Comparison of ENCODE assay signal across 23 cellular contexts in genomic region chr4:74244049-74244448, GRCh38.
DNase-seq lines count a peak whose midpoint lies in the region; ATAC-seq and TF ChIP-seq lines count a peak whose summit lies in the region.
"Had no signal": no experiment of that assay in that cellular context is flagged by ENCODE, and none has a peak within 500 bp of the region (broad histone marks: within the 10 kb centered on the region; RNA-seq: fewer than 3 reads in every experiment).

No MANE protein-coding gene starts in this region.

- no peak overlapping the region for H3K27ac Mint-ChIP-seq in activated CD8-positive, alpha-beta memory T cell treated with anti-CD3 and anti-CD28 coated beads, Interleukin-2, amount 10 ng/mL, durations not matched to agents 7 days and 5 days
- H3K27ac Mint-ChIP-seq in T-helper 2 cell treated with Interferon-gamma antibody and Interleukin-4, amounts not matched to agents 5 μg/mL and 100 μg/mL, for 36 hours: no peak overlapping the region
- no peak overlapping the region for H3K27ac Mint-ChIP-seq in activated T-helper 17 cell treated with anti-CD3 and anti-CD28 coated beads, Interleukin-2, amount 50 U/mL, for 72 hours

- ATAC-seq in activated CD8-positive, alpha-beta memory T cell treated with anti-CD3 and anti-CD28 coated beads, Interleukin-2, amount 10 ng/mL, durations not matched to agents 7 days and 5 days: peak; percentile 64
- peak; percentile 40 for ATAC-seq in activated T-helper 17 cell treated with anti-CD3 and anti-CD28 coated beads, Interleukin-2, amount 50 U/mL, for 72 hours (replicated peaks)
- peak; percentile 81 for ATAC-seq in stimulated activated naive CD8-positive, alpha-beta T cell treated with anti-CD3 and anti-CD28 coated beads, Interleukin-15, Interleukin-2, amounts not matched to agents 100 U/mL and 50 U/mL, for 24 hours
- ATAC-seq in omental fat pad (ENCODE audit: low FRiP score) (no peak), GM18519 (IDR thresholded peaks at IDR 0.05; ENCODE audit: low FRiP score, unreplicated experiment) (no peak)
- ATAC-seq: A549, PC-3 had no signal

- peaks cover 8% of the 10 kb centered on the region for H3K4me1 Mint-ChIP-seq in activated CD8-positive, alpha-beta memory T cell treated with anti-CD3 and anti-CD28 coated beads, Interleukin-2, amount 10 ng/mL, durations not matched to agents 7 days and 5 days
- peaks cover 9% of the 10 kb centered on the region for H3K4me1 Mint-ChIP-seq in T-helper 2 cell treated with Interferon-gamma antibody and Interleukin-4, amounts not matched to agents 5 μg/mL and 100 μg/mL, for 36 hours (ENCODE audit: low read depth)
- H3K4me1 Mint-ChIP-seq in activated T-helper 17 cell treated with anti-CD3 and anti-CD28 coated beads, Interleukin-2, amount 50 U/mL, for 72 hours: no peaks in the 10 kb centered on the region

- no peak for TF ChIP-seq CTCF in omental fat pad (IDR thresholded peaks at IDR 0.05)

- no peak for DNase-seq in activated CD8-positive, alpha-beta memory T cell treated with anti-CD3 and anti-CD28 coated beads, Interleukin-2, amount 10 ng/mL, durations not matched to agents 7 days and 5 days
- DNase-seq in activated CD8-positive, alpha-beta memory T cell treated with anti-CD3 and anti-CD28 coated beads, Interleukin-2, amount 50 U/mL, for 48 hours: no peak
- peak; percentile 11 for DNase-seq in T-helper 2 cell treated with Interferon-gamma antibody and Interleukin-4, amounts not matched to agents 5 μg/mL and 100 μg/mL, for 36 hours (ENCODE audit: low spot score)
- no peak for DNase-seq in stimulated activated naive CD8-positive, alpha-beta T cell treated with anti-CD3 and anti-CD28 coated beads, Interleukin-15, Interleukin-2, amounts not matched to agents 100 U/mL and 50 U/mL, for 24 hours
- no peak for DNase-seq in AG20443 (ENCODE audit: low spot score)
- no peak for DNase-seq in omental fat pad (ENCODE audit: low spot score)
- DNase-seq: BE2C, COR-L47, DMS 273 treated with DMSO at 0.1 percent for 48 hours, GOT3, HCEC 1CT, KG1, NCI-H1092, NCI-H1436, NCI-H187 treated with DMSO at 0.1 percent for 48 hours, NCI-H2107, NCI-H446 treated with DMSO at 0.1 percent for 48 hours, NCI-H526 treated with DMSO at 0.1 percent for 48 hours, PC-3, Right ventricle myocardium superior had no signal

- H3K36me3 Mint-ChIP-seq in activated CD8-positive, alpha-beta memory T cell treated with anti-CD3 and anti-CD28 coated beads, Interleukin-2, amount 10 ng/mL, durations not matched to agents 7 days and 5 days: peaks cover 1% of the 10 kb centered on the region
- no peaks in the 10 kb centered on the region for H3K36me3 Mint-ChIP-seq in T-helper 2 cell treated with Interferon-gamma antibody and Interleukin-4, amounts not matched to agents 5 μg/mL and 100 μg/mL, for 36 hours (ENCODE audit: low read depth)
- no peaks in the 10 kb centered on the region for H3K36me3 Mint-ChIP-seq in activated T-helper 17 cell treated with anti-CD3 and anti-CD28 coated beads, Interleukin-2, amount 50 U/mL, for 72 hours (ENCODE audit: low read depth)

- H3K4me3 Mint-ChIP-seq in activated CD8-positive, alpha-beta memory T cell treated with anti-CD3 and anti-CD28 coated beads, Interleukin-2, amount 10 ng/mL, durations not matched to agents 7 days and 5 days: no peak overlapping the region
- H3K4me3 Mint-ChIP-seq in T-helper 2 cell treated with Interferon-gamma antibody and Interleukin-4, amounts not matched to agents 5 μg/mL and 100 μg/mL, for 36 hours: no peak overlapping the region
- H3K4me3 Mint-ChIP-seq in activated T-helper 17 cell treated with anti-CD3 and anti-CD28 coated beads, Interleukin-2, amount 50 U/mL, for 72 hours: no peak overlapping the region

- H3K27me3 Mint-ChIP-seq in activated CD8-positive, alpha-beta memory T cell treated with anti-CD3 and anti-CD28 coated beads, Interleukin-2, amount 10 ng/mL, durations not matched to agents 7 days and 5 days: no peaks in the 10 kb centered on the region
- H3K27me3 Mint-ChIP-seq in T-helper 2 cell treated with Interferon-gamma antibody and Interleukin-4, amounts not matched to agents 5 μg/mL and 100 μg/mL, for 36 hours (ENCODE audit: low read depth): no peaks in the 10 kb centered on the region
- no peaks in the 10 kb centered on the region for H3K27me3 Mint-ChIP-seq in activated T-helper 17 cell treated with anti-CD3 and anti-CD28 coated beads, Interleukin-2, amount 50 U/mL, for 72 hours

- H3K9me3 Mint-ChIP-seq in activated CD8-positive, alpha-beta memory T cell treated with anti-CD3 and anti-CD28 coated beads, Interleukin-2, amount 10 ng/mL, durations not matched to agents 7 days and 5 days (ENCODE audit: low read depth): no peaks in the 10 kb centered on the region
- H3K9me3 Mint-ChIP-seq in T-helper 2 cell treated with Interferon-gamma antibody and Interleukin-4, amounts not matched to agents 5 μg/mL and 100 μg/mL, for 36 hours: no peaks in the 10 kb centered on the region
- H3K9me3 Mint-ChIP-seq in activated T-helper 17 cell treated with anti-CD3 and anti-CD28 coated beads, Interleukin-2, amount 50 U/mL, for 72 hours: no peaks in the 10 kb centered on the region

- CTCF ChIA-PET in activated CD8-positive, alpha-beta memory T cell treated with anti-CD3 and anti-CD28 coated beads, Interleukin-2, amount 10 ng/mL, durations not matched to agents 7 days and 5 days (lab: Charles Lee): interaction anchor here (1.2 kb wide), 1 partner anchor 16 kb away, joined by 3 read pairs; no protein-coding TSS in a partner anchor

Comparison
In these comparisons a context has a peak if more than half of its experiments do, and no peak if none do; other contexts are left out.
1. ATAC-seq: peak in activated CD8-positive, alpha-beta memory T cell treated with anti-CD3 and anti-CD28 coated beads, Interleukin-2, amount 10 ng/mL, durations not matched to agents 7 days and 5 days (single experiment), activated T-helper 17 cell treated with anti-CD3 and anti-CD28 coated beads, Interleukin-2, amount 50 U/mL, for 72 hours (single experiment) and stimulated activated naive CD8-positive, alpha-beta T cell treated with anti-CD3 and anti-CD28 coated beads, Interleukin-15, Interleukin-2, amounts not matched to agents 100 U/mL and 50 U/mL, for 24 hours (single experiment); none in omental fat pad (single experiment) and GM18519 (single experiment).